ENCODE assay signal across 19 cellular contexts in the genomic region with DNA sequence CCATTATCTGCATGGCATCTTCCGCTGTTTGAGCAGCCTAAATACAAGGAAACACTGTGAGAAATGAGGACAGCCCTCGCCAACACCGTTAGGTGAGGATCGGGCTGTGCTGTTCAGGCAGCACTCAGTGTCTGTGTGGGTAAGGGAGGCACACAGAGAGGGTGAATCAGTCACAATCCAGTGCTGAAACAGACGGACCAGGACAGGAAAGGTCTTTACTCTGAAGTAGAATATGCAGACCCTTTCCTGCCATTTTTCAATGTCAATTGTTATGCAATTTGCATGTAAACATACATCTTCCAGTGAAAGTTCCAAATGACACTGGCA. TPM values are rescaled to one million over a fixed set of nuclear protein-coding genes. Genes with fewer than 3 reads are reported as not detected.
DNase-seq lines count a peak whose midpoint lies in the region; ATAC-seq and TF ChIP-seq lines count a peak whose summit lies in the region.
"Had no signal": no experiment of that assay in that cellular context is flagged by ENCODE, and none has a peak within 500 bp of the region (broad histone marks: within the 10 kb centered on the region; RNA-seq: fewer than 3 reads in every experiment).

No MANE protein-coding gene starts in this region.

- H3K9me3 ChIP-seq in lower lobe of right lung (no peaks in the 10 kb centered on the region), thoracic aorta (no peaks in the 10 kb centered on the region)
- H3K9me3 ChIP-seq: BE2C, pancreas had no signal

- no peak overlapping the region for H3K27ac ChIP-seq in GM23338 (ENCODE audit: low read depth)
- H3K27ac ChIP-seq in brain microvascular endothelial cell = peak overlapping the region; percentile 74
- peak overlapping the region; percentile 67 for H3K27ac ChIP-seq in lower lobe of right lung
- H3K27ac ChIP-seq in thoracic aorta = peak overlapping the region; percentile 87 to 88
- H3K27ac ChIP-seq: foreskin keratinocyte, pancreas had no signal

- H3K9me3 Mint-ChIP-seq in GM23338 (no peaks in the 10 kb centered on the region), progenitor cell of endocrine pancreas (ENCODE audit: low read depth) (no peaks in the 10 kb centered on the region)
- H3K9me3 Mint-ChIP-seq: activated T-helper 2 cell treated with anti-CD3 and anti-CD28 coated beads, Interferon-gamma antibody, Interleukin-2, Interleukin-4, amounts not matched to agents 10 μg/mL and 5 μg/mL and 100 μg/mL, durations not matched to agents 14 hours and 24 hours and 36 hours had no signal

- intact Hi-C loops in lower lobe of right lung (cut with DNase I) = no loop called here

- H3K36me3 Mint-ChIP-seq in GM23338 (ENCODE audit: low read depth) (no peaks in the 10 kb centered on the region), progenitor cell of endocrine pancreas (ENCODE audit: insufficient read depth) (peaks cover 32% of the 10 kb centered on the region)

- no peak overlapping the region for H3K4me2 ChIP-seq in GM23338

- TF ChIP-seq CTCF in GM23338 (conservative IDR thresholded peaks at IDR 0.05; ENCODE audit: low read depth in 2 of 2) (no peak), brain microvascular endothelial cell (IDR thresholded peaks at IDR 0.05; ENCODE audit: low read depth, low read length, missing control alignments) (no peak), lower lobe of right lung (IDR thresholded peaks at IDR 0.05) (no peak), thoracic aorta (IDR thresholded peaks at IDR 0.05) (no peak), progenitor cell of endocrine pancreas (IDR thresholded peaks at IDR 0.05; ENCODE audit: unreplicated experiment) (no peak)

- no peaks in the 10 kb centered on the region for H4K20me1 ChIP-seq in GM23338 (replicated peaks; ENCODE audit: insufficient read depth)

- H3K79me2 ChIP-seq in GM23338 (replicated peaks; ENCODE audit: insufficient read depth) = no peaks in the 10 kb centered on the region

- H3K4me3 ChIP-seq in GM23338 (no peak overlapping the region), brain microvascular endothelial cell (ENCODE audit: low read depth, low read length) (no peak overlapping the region), lower lobe of right lung (no peak overlapping the region), thoracic aorta (no peak overlapping the region)
- H3K4me3 ChIP-seq: pancreas had no signal

- H3K27me3 ChIP-seq in GM23338 (ENCODE audit: insufficient read depth) (no peaks in the 10 kb centered on the region), brain microvascular endothelial cell (replicated peaks) (no peaks in the 10 kb centered on the region), lower lobe of right lung (ENCODE audit: low read depth) (no peaks in the 10 kb centered on the region), thoracic aorta (replicated peaks; ENCODE audit: insufficient read depth) (no peaks in the 10 kb centered on the region)
- H3K27me3 ChIP-seq: BE2C, foreskin keratinocyte, pancreas had no signal

- no peak overlapping the region for H2AFZ ChIP-seq in GM23338

- no peaks in the 10 kb centered on the region for H3F3A ChIP-seq in GM23338 (replicated peaks; ENCODE audit: low read depth)

- no peak for DNase-seq in GM23338 (ENCODE audit: low spot score)
- DNase-seq in brain microvascular endothelial cell = no peak
- no peak for DNase-seq in lower lobe of right lung
- DNase-seq in thoracic aorta (ENCODE audit: low spot score) = no peak
- DNase-seq in occipital lobe (lab: John Stamatoyannopoulos, UW) = no peak
- no peak for DNase-seq in progenitor cell of endocrine pancreas (ENCODE audit: low spot score, unreplicated experiment)
- no peak for DNase-seq in MV-4-11 (lab: John Stamatoyannopoulos, UW)
- no peak for DNase-seq in 8988T
- DNase-seq: activated CD8-positive, alpha-beta memory T cell treated with anti-CD3 and anti-CD28 coated beads for 24 hours; BE2C; DMS153; effector CD4-positive, alpha-beta T cell; foreskin keratinocyte; NCI-H187; NCI-H526 treated with DMSO at 0.1 percent for 48 hours; pancreas; stimulated activated CD4-positive, alpha-beta T cell treated with anti-CD3 and anti-CD28 coated beads, Interleukin-15, amount 100 ng/mL, for 24 hours had no signal

- H3K9me2 ChIP-seq in GM23338 (ENCODE audit: insufficient read depth) = 0 out of 2 replicates have a peak, but pooled peaks cover 4% of the 10 kb centered on the region

- H3K4me1 ChIP-seq in GM23338 (ENCODE audit: insufficient read depth) = 0 out of 2 replicates have a peak, but pooled peaks cover 4% of the 10 kb centered on the region
- peaks cover 16% of the 10 kb centered on the region for H3K4me1 ChIP-seq in lower lobe of right lung
- H3K4me1 ChIP-seq in thoracic aorta (ENCODE audit: control insufficient read depth in 1 of 2, low read depth in 2 of 2) = peaks cover 11 to 27% of the 10 kb centered on the region in 2 donors
- H3K4me1 ChIP-seq: BE2C, foreskin keratinocyte, pancreas had no signal

- in situ Hi-C loops in brain microvascular endothelial cell (cut with HindIII; ENCODE audit: low pct_ligation_motif_present, low sequenced_read_pairs) = no loop called here

- no peak overlapping the region for H3K4me3 Mint-ChIP-seq in GM23338
- no peak overlapping the region for H3K4me3 Mint-ChIP-seq in progenitor cell of endocrine pancreas (ENCODE audit: low read depth)

- H3K36me3 ChIP-seq in GM23338 (ENCODE audit: insufficient read depth) (no peaks in the 10 kb centered on the region), brain microvascular endothelial cell (replicated peaks) (peaks cover 33% of the 10 kb centered on the region), lower lobe of right lung (peaks cover 95% of the 10 kb centered on the region), thoracic aorta (peaks cover 34% of the 10 kb centered on the region)
- H3K36me3 ChIP-seq: BE2C had no signal

- H3K4me1 Mint-ChIP-seq in GM23338 (peaks cover 3% of the 10 kb centered on the region; the same call in 2 of the 3 replicates), progenitor cell of endocrine pancreas (ENCODE audit: low read depth) (no peaks in the 10 kb centered on the region)

- H3K27ac Mint-ChIP-seq in GM23338 = peak overlapping the region; percentile 76
- no peak overlapping the region for H3K27ac Mint-ChIP-seq in progenitor cell of endocrine pancreas
- H3K27ac Mint-ChIP-seq: activated T-helper 2 cell treated with anti-CD3 and anti-CD28 coated beads, Interferon-gamma antibody, Interleukin-2, Interleukin-4, amounts not matched to agents 10 μg/mL and 5 μg/mL and 100 μg/mL, durations not matched to agents 14 hours and 24 hours and 36 hours had no signal

- no peaks in the 10 kb centered on the region for H3K27me3 Mint-ChIP-seq in GM23338 (ENCODE audit: insufficient read depth, low read depth, poor library complexity)
- no peaks in the 10 kb centered on the region for H3K27me3 Mint-ChIP-seq in progenitor cell of endocrine pancreas

- ATAC-seq in GM23338 (no peak), lower lobe of right lung (peak in 1 of 2 donors; percentile 21), thoracic aorta (ENCODE audit: insufficient number of reproducible peaks, low FRiP score, low read depth) (no peak)
- ATAC-seq: foreskin keratinocyte, Panc1 had no signal

TF ChIP-seq in GM23338, 12 proteins besides CTCF, POLR2A, EP300 and RAD21 (continues in another document):
- no peak for TF ChIP-seq CREB1 (CRISPR knock-in tag; IDR thresholded peaks at IDR 0.05; ENCODE audit: low read depth)
- TF ChIP-seq STAT1 (IDR thresholded peaks at IDR 0.05; ENCODE audit: unreplicated experiment) = no peak
- no peak for TF ChIP-seq ZNF114 (CRISPR knock-in tag; IDR thresholded peaks at IDR 0.05)
- TF ChIP-seq EZH2 (IDR thresholded peaks at IDR 0.05; ENCODE audit: low read depth, unreplicated experiment) = no peak
- TF ChIP-seq, protein P1, sequence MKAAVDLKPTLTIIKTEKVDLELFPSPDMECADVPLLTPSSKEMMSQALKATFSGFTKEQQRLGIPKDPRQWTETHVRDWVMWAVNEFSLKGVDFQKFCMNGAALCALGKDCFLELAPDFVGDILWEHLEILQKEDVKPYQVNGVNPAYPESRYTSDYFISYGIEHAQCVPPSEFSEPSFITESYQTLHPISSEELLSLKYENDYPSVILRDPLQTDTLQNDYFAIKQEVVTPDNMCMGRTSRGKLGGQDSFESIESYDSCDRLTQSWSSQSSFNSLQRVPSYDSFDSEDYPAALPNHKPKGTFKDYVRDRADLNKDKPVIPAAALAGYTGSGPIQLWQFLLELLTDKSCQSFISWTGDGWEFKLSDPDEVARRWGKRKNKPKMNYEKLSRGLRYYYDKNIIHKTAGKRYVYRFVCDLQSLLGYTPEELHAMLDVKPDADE (IDR thresholded peaks at IDR 0.05) = no peak
- no peak for TF ChIP-seq JUNB (IDR thresholded peaks at IDR 0.05; ENCODE audit: unreplicated experiment)
- no peak for TF ChIP-seq ZNF331 (CRISPR knock-in tag; IDR thresholded peaks at IDR 0.05; ENCODE audit: low read depth)
- no peak for TF ChIP-seq POLR2AphosphoS5 (IDR thresholded peaks at IDR 0.05; ENCODE audit: low read depth)

RNA-seq across cellular contexts. Expression of gene VPS33A, which starts 53.0 kb away (rescaled TPM):
- total RNA-seq in GM23338 (2014; rRNA removed; shearing (Covaris generic)) = 33.4 and 48.0 TPM in 2 replicates
- polyA plus RNA-seq in GM23338 (2016; fragmentation: Nextera tagmentation; extraction: Ambion mirVana) = 19.5 and 20.6 TPM in 2 replicates
- total RNA-seq in lower lobe of right lung (16.2 TPM), thoracic aorta (10 to 100 TPM; 10.7 to 12.5 TPM), occipital lobe (27.1 TPM), progenitor cell of endocrine pancreas (33.2 and 40.4 TPM in 2 replicates)
